In genomic region chr12:45732250-45732649, GRCh38 we compare ENCODE assay signal across 8 cellular contexts. TPM values are rescaled to one million over a fixed set of nuclear protein-coding genes. Genes with fewer than 3 reads are reported as not detected.
DNase-seq lines count a peak whose midpoint lies in the region; ATAC-seq and TF ChIP-seq lines count a peak whose summit lies in the region.

No MANE protein-coding gene starts in this region.

- H2BK5ac ChIP-seq in neuronal stem cell (ENCODE audit: low read length): no peak overlapping the region

- H3K4me1 ChIP-seq in neuronal stem cell (ENCODE audit: control insufficient read depth in 2 of 2, insufficient read depth in 1 of 2, low read depth in 1 of 2, low read length in 2 of 2): peaks cover 0 to 8% of the 10 kb centered on the region in 2 donors

- DNase-seq in GM12864 (ENCODE audit: low read depth): no peak
- DNase-seq in NOMO-1 treated with DMSO at 0.1 percent for 48 hours (lab: John Stamatoyannopoulos, UW; ENCODE audit: unreplicated experiment): peak; percentile 71
- DNase-seq in dorsolateral prefrontal cortex: no peak
- no peak for DNase-seq in neuronal stem cell (ENCODE audit: low spot score)
- DNase-seq in NCI-H1417 treated with DMSO at 0.1 percent for 48 hours (lab: John Stamatoyannopoulos, UW): no peak
- no peak for DNase-seq in globus pallidus (ENCODE audit: low spot score)
- no peak for DNase-seq in COLO668 (lab: John Stamatoyannopoulos, UW; ENCODE audit: unreplicated experiment)

- H2AFZ ChIP-seq in neuronal stem cell (ENCODE audit: low read length): no peak overlapping the region

- no peak overlapping the region for H3K4ac ChIP-seq in neuronal stem cell (ENCODE audit: low read length)

- WGBS in neuronal stem cell (ENCODE audit: extremely low coverage in 2 of 2, insufficient read length in 2 of 2, insufficient replicate concordance in 1 of 2), 2 donors: no CpG with 5 or more reads among the region's 5 CpGs

- intact Hi-C loops in dorsolateral prefrontal cortex (cut with DNase I): no loop called here

- no peak overlapping the region for H2BK120ac ChIP-seq in neuronal stem cell (ENCODE audit: low read depth, low read length)

- H3K27ac ChIP-seq in dorsolateral prefrontal cortex (peak overlapping the region in 57 of 59 donors; percentile 9 to 100 (median 97)), neuronal stem cell (replicated peaks; ENCODE audit: low read length) (no peak overlapping the region)

- H3K36me3 ChIP-seq in neuronal stem cell (replicated peaks in 1 of 2; ENCODE audit: control insufficient read depth in 2 of 2, insufficient read depth in 2 of 2, low read length in 2 of 2): peaks cover 0 to 59% of the 10 kb centered on the region in 2 donors

- H3K14ac ChIP-seq in neuronal stem cell (ENCODE audit: low read length): no peak overlapping the region

- ATAC-seq in GM21367 (IDR thresholded peaks at IDR 0.05; ENCODE audit: unreplicated experiment): no peak

- no peak overlapping the region for H4K91ac ChIP-seq in neuronal stem cell (ENCODE audit: low read depth, low read length, poor library complexity)

- H3K9ac ChIP-seq in neuronal stem cell (ENCODE audit: low read depth, low read length, poor library complexity): no peak overlapping the region

- no peaks in the 10 kb centered on the region for H3K27me3 ChIP-seq in dorsolateral prefrontal cortex
- H3K27me3 ChIP-seq in neuronal stem cell (ENCODE audit: control insufficient read depth in 3 of 3, insufficient read depth in 3 of 3, low read depth in 1 of 3, low read length in 3 of 3): no peaks in the 10 kb centered on the region

- no peak overlapping the region for H2BK12ac ChIP-seq in neuronal stem cell (ENCODE audit: low read length)

- H2AK5ac ChIP-seq in neuronal stem cell (ENCODE audit: low read depth, low read length): no peak overlapping the region

- no peak overlapping the region for H3K18ac ChIP-seq in neuronal stem cell (ENCODE audit: low read length)

- H3K23ac ChIP-seq in neuronal stem cell (ENCODE audit: low read depth, low read length, poor library complexity): no peak overlapping the region

- H3K4me2 ChIP-seq in neuronal stem cell (ENCODE audit: insufficient read depth, low read length, poor library complexity, severe bottlenecking): peak overlapping the region; percentile 19

- peaks cover 2 to 17% of the 10 kb centered on the region in 2 donors for H3K9me3 ChIP-seq in neuronal stem cell (replicated peaks in 1 of 2; ENCODE audit: control insufficient read depth in 2 of 2, insufficient read depth in 1 of 2, low read depth in 1 of 2, low read length in 2 of 2)

- TF ChIP-seq CTCF in GM12864 (IDR thresholded peaks at IDR 0.05; ENCODE audit: low read depth, low read length, missing control alignments) (no peak), dorsolateral prefrontal cortex (IDR thresholded peaks at IDR 0.05 in 54 of 56, conservative IDR thresholded peaks at IDR 0.05 in 2 of 56; ENCODE audit: low read depth in 1 of 56, partially characterized antibody in 56 of 56) (no peak)

- H4K8ac ChIP-seq in neuronal stem cell (ENCODE audit: low read depth, low read length): no peak overlapping the region

- H2BK15ac ChIP-seq in neuronal stem cell (ENCODE audit: low read length): no peak overlapping the region

- H3K4me3 ChIP-seq in GM12864 (ENCODE audit: low read depth, low read length) (peak overlapping the region; percentile 22; the same call in 1 of the 2 replicates), dorsolateral prefrontal cortex (peak overlapping the region in 51 of 59 donors; percentile 6 to 97 (median 87)), neuronal stem cell (ENCODE audit: low read length in 2 of 2) (peak overlapping the region in 1 of 2 donors; percentile 93)

- no peaks in the 10 kb centered on the region for H3K79me1 ChIP-seq in neuronal stem cell (ENCODE audit: low read depth, low read length)

RNA-seq across cellular contexts. Expression of gene ARID2, which starts 2.7 kb away (rescaled TPM):
- total RNA-seq in dorsolateral prefrontal cortex: 10 to 100 TPM; 18.3 to 54.8 (median 27.6) TPM
- 23.2 TPM for polyA plus RNA-seq in neuronal stem cell (2013, experiment 1 of 2)
- 23.9 TPM for polyA plus RNA-seq in neuronal stem cell (2013, experiment 2 of 2)
